In genomic region chr16:14629919-14630619, GRCh38 we compare ENCODE assay signal across 8 cellular contexts. TPM values are rescaled to one million over a fixed set of nuclear protein-coding genes. Genes with fewer than 3 reads are reported as not detected.
DNase-seq lines count a peak whose midpoint lies in the region; ATAC-seq and TF ChIP-seq lines count a peak whose summit lies in the region.

Gene PARN, minus strand, starts transcription at chr16:14630260. Its CDS starts 135 bp downstream, at chr16:14630125.

- TF ChIP-seq CTCF in cardiac muscle cell (IDR thresholded peaks at IDR 0.05; ENCODE audit: low read depth, low read length) (no peak), parathyroid adenoma (IDR thresholded peaks at IDR 0.05) (no peak), tibial artery (IDR thresholded peaks at IDR 0.05) (peak in 1 of 2 experiments; percentile 13)

- peak; percentile 93 for DNase-seq in NCI-H1436 treated with DMSO at 0.1 percent for 48 hours (lab: John Stamatoyannopoulos, UW)
- peak; percentile 96 for DNase-seq in T follicular helper cell (ENCODE audit: low read depth)
- DNase-seq in adipocyte (ENCODE audit: low read depth), result peak; percentile 99
- peak; percentile 97 for DNase-seq in cardiac muscle cell (ENCODE audit: low read depth in 1 of 2, low spot score in 1 of 2)
- DNase-seq in tibial artery, result peak; percentile 95 to 98

- H3K36me3 ChIP-seq in adipocyte (ENCODE audit: control insufficient read depth, insufficient read depth, low read length, severe bottlenecking) (peaks cover 30% of the 10 kb centered on the region), cardiac muscle cell (peaks cover 11% of the 10 kb centered on the region), parathyroid adenoma (ENCODE audit: control insufficient read depth, insufficient read depth, low read length) (no peaks in the 10 kb centered on the region), tibial artery (peaks cover 22 to 29% (median 23%) of the 10 kb centered on the region in 3 donors)

- H3K9ac ChIP-seq in adipocyte (ENCODE audit: low read length) (peak within 1 kb of the TSS; percentile 99), parathyroid adenoma (peak within 1 kb of the TSS; percentile 55)

- ATAC-seq in HG02763 (IDR thresholded peaks at IDR 0.05; ENCODE audit: unreplicated experiment), result peak; percentile 57

- peaks cover 24% of the 10 kb centered on the region for H3K79me2 ChIP-seq in parathyroid adenoma

- H3K27ac ChIP-seq in cardiac muscle cell (peak within 1 kb of the TSS; percentile 96), parathyroid adenoma (peak within 1 kb of the TSS; percentile 81), tibial artery (peak within 1 kb of the TSS; percentile 88 to 90)

- peak within 1 kb of the TSS; percentile 87 for H3K4me2 ChIP-seq in parathyroid adenoma (ENCODE audit: low read length)

- intact Hi-C loops in tibial artery (cut with DNase I; ENCODE audit: low total_unique reads), result loop anchor here (10.0 kb wide), 1 partner anchor 325 kb away; no protein-coding TSS in a partner anchor

- no peaks in the 10 kb centered on the region for H3K27me3 ChIP-seq in adipocyte (replicated peaks; ENCODE audit: control insufficient read depth, insufficient read depth, low read length)
- no peaks in the 10 kb centered on the region for H3K27me3 ChIP-seq in cardiac muscle cell
- no peaks in the 10 kb centered on the region for H3K27me3 ChIP-seq in parathyroid adenoma (ENCODE audit: control insufficient read depth, insufficient read depth, low read length)
- no peaks in the 10 kb centered on the region for H3K27me3 ChIP-seq in tibial artery

- H3K4me1 ChIP-seq in adipocyte (ENCODE audit: control insufficient read depth, insufficient read depth, low read length), result peaks cover 35% of the 10 kb centered on the region
- no peaks in the 10 kb centered on the region for H3K4me1 ChIP-seq in cardiac muscle cell (ENCODE audit: low read depth)
- H3K4me1 ChIP-seq in parathyroid adenoma, result peaks cover 10% of the 10 kb centered on the region
- H3K4me1 ChIP-seq in tibial artery, result peaks cover 0 to 46% (median 25%) of the 10 kb centered on the region in 4 donors

- H3K4me3 ChIP-seq in adipocyte (ENCODE audit: low read length) (peak within 1 kb of the TSS; percentile 94), cardiac muscle cell (peak within 1 kb of the TSS; percentile 72), parathyroid adenoma (ENCODE audit: low read depth, low read length) (peak within 1 kb of the TSS; percentile 74), tibial artery (peak within 1 kb of the TSS; percentile 79 to 89)

- peak; percentile 97 for TF ChIP-seq POLR2A in GM10847 (IDR thresholded peaks at IDR 0.05; ENCODE audit: extremely low read depth, insufficient read length)

- peak within 1 kb of the TSS; percentile 87 for H2AFZ ChIP-seq in parathyroid adenoma

- H3K9me3 ChIP-seq in adipocyte (ENCODE audit: control insufficient read depth, low read length) (no peaks in the 10 kb centered on the region), cardiac muscle cell (ENCODE audit: low read depth) (no peaks in the 10 kb centered on the region), parathyroid adenoma (ENCODE audit: control insufficient read depth, low read length) (no peaks in the 10 kb centered on the region), tibial artery (no peaks in the 10 kb centered on the region)

RNA-seq across cellular contexts. Expression of gene PARN, which starts in this region (rescaled TPM):
- total RNA-seq in cardiac muscle cell, result 22.4 TPM in 2 replicates
- polyA plus RNA-seq in cardiac muscle cell, result 36.3 and 42.0 TPM in 2 replicates

Comparison
In these comparisons a context has a peak if more than half of its experiments do, and no peak if none do; other contexts are left out.
1. Peak in every context shown above with its lines: DNase-seq, ATAC-seq, H3K4me3 ChIP-seq and H3K27ac ChIP-seq.